ENCODE assay signal across 20 cellular contexts in the genomic region with DNA sequence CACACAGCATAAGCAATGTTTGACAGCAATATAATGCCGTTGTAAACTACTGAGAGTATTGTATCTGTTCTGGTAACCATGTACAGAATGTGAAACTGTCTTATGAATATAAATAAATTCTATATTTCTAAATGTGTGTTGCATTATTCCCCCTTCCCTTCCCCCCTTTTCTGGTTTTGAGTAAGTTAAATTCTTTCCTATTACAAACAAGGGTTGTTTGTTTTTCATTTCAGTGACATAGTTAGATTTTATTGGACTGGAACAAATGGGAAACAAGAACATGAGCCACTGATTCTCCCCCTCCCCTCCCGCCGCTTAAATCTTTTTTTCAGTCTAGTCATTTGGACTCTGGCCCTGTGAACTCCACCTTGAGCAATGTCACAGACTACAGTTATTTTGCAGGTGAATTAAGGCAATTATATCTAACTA.
DNase-seq lines count a peak whose midpoint lies in the region; ATAC-seq and TF ChIP-seq lines count a peak whose summit lies in the region.
"Had no signal": no experiment of that assay in that cellular context is flagged by ENCODE, and none has a peak within 500 bp of the region (broad histone marks: within the 10 kb centered on the region; RNA-seq: fewer than 3 reads in every experiment).

No MANE protein-coding gene starts in this region.

- POLR2A ChIA-PET in CD8-positive, alpha-beta T cell (lab: Charles Lee): no interaction called here

- H3K9ac ChIP-seq in SK-N-MC (ENCODE audit: insufficient read length) (no peak overlapping the region), muscle layer of colon (ENCODE audit: low read length) (no peak overlapping the region)
- H3K9ac ChIP-seq: SK-N-SH had no signal

- no peaks in the 10 kb centered on the region for H3K36me3 Mint-ChIP-seq in CD8-positive, alpha-beta T cell
- no peaks in the 10 kb centered on the region for H3K36me3 Mint-ChIP-seq in activated T-cell treated with anti-CD3 and anti-CD28 coated beads, Interleukin-2, amount 50 U/mL, for 24 hours (ENCODE audit: low read depth)
- no peaks in the 10 kb centered on the region for H3K36me3 Mint-ChIP-seq in progenitor cell of endocrine pancreas (ENCODE audit: insufficient read depth)
- H3K36me3 Mint-ChIP-seq: naive B cell had no signal

- H3K36me3 ChIP-seq in SK-N-MC (ENCODE audit: insufficient read depth, low read length) (0 out of 2 replicates have a peak, but pooled peaks cover 3% of the 10 kb centered on the region), muscle layer of colon (ENCODE audit: insufficient read depth, low read length) (no peaks in the 10 kb centered on the region)
- H3K36me3 ChIP-seq in CD8-positive, alpha-beta T cell (ENCODE audit: insufficient read depth, low read length): no peaks in the 10 kb centered on the region
- H3K36me3 ChIP-seq: breast epithelium, gastroesophageal sphincter, upper lobe of right lung had no signal

- peaks cover 7% of the 10 kb centered on the region for H3K27me3 Mint-ChIP-seq in CD8-positive, alpha-beta T cell (ENCODE audit: low read depth)
- H3K27me3 Mint-ChIP-seq in activated T-cell treated with anti-CD3 and anti-CD28 coated beads, Interleukin-2, amount 50 U/mL, for 24 hours: peaks cover 6% of the 10 kb centered on the region
- H3K27me3 Mint-ChIP-seq in progenitor cell of endocrine pancreas: no peaks in the 10 kb centered on the region

- no peaks in the 10 kb centered on the region for H3K4me1 Mint-ChIP-seq in CD8-positive, alpha-beta T cell (ENCODE audit: low read depth)
- H3K4me1 Mint-ChIP-seq in activated T-cell treated with anti-CD3 and anti-CD28 coated beads, Interleukin-2, amount 50 U/mL, for 24 hours (ENCODE audit: low read depth): no peaks in the 10 kb centered on the region
- peaks cover 26% of the 10 kb centered on the region for H3K4me1 Mint-ChIP-seq in progenitor cell of endocrine pancreas (ENCODE audit: low read depth)
- H3K4me1 Mint-ChIP-seq: naive B cell had no signal

- CTCF ChIA-PET in CD8-positive, alpha-beta T cell (lab: Charles Lee): no interaction called here

- no peak overlapping the region for H3K4me3 ChIP-seq in SK-N-MC
- H3K4me3 ChIP-seq in muscle layer of colon (ENCODE audit: low read depth in 1 of 2, low read length in 2 of 2): no peak overlapping the region
- H3K4me3 ChIP-seq in CD8-positive, alpha-beta T cell (ENCODE audit: low read depth, low read length): no peak overlapping the region
- H3K4me3 ChIP-seq: breast epithelium, gastroesophageal sphincter, upper lobe of right lung had no signal

- peak; percentile 70 for ATAC-seq in GM18511 (IDR thresholded peaks at IDR 0.05; ENCODE audit: unreplicated experiment)
- peak; percentile 35 for ATAC-seq in HG02798 (IDR thresholded peaks at IDR 0.05; ENCODE audit: poor library complexity, unreplicated experiment)
- no peak for ATAC-seq in CD8-positive, alpha-beta T cell
- ATAC-seq: gastroesophageal sphincter, upper lobe of right lung had no signal

- no peak overlapping the region for H3K4me3 Mint-ChIP-seq in CD8-positive, alpha-beta T cell
- no peak overlapping the region for H3K4me3 Mint-ChIP-seq in activated T-cell treated with anti-CD3 and anti-CD28 coated beads, Interleukin-2, amount 50 U/mL, for 24 hours
- H3K4me3 Mint-ChIP-seq in progenitor cell of endocrine pancreas (ENCODE audit: low read depth): no peak overlapping the region
- H3K4me3 Mint-ChIP-seq: naive B cell had no signal

- intact Hi-C loops in CD8-positive, alpha-beta T cell (cut with DNase I, micrococcal nuclease): no loop called here

- DNase-seq in SK-N-MC (ENCODE audit: low read depth, low spot score) (no peak), progenitor cell of endocrine pancreas (ENCODE audit: low spot score, unreplicated experiment) (no peak)
- DNase-seq in activated T-cell treated with anti-CD3 and anti-CD28 coated beads, Interleukin-2, amount 50 U/mL, for 48 hours: no peak
- DNase-seq in CD8-positive, alpha-beta T cell: no peak
- DNase-seq in activated T-cell treated with anti-CD3 and anti-CD28 coated beads, Interleukin-2, amount 50 U/mL, for 24 hours: no peak
- DNase-seq: activated naive CD4-positive, alpha-beta T cell treated with Interleukin-2 at 50 U/mL for 16 hours; DMS79 treated with DMSO at 0.1 percent for 48 hours; H7; MV-4-11; naive B cell; NCI-H2171; retina; SK-N-SH; stimulated activated CD4-positive, alpha-beta T cell treated with anti-CD3 and anti-CD28 coated beads, Interleukin-4, amount 100 ng/mL, for 1 hour; upper lobe of right lung had no signal

- H3K9me3 Mint-ChIP-seq in CD8-positive, alpha-beta T cell: peaks cover 2% of the 10 kb centered on the region
- H3K9me3 Mint-ChIP-seq in activated T-cell treated with anti-CD3 and anti-CD28 coated beads, Interleukin-2, amount 50 U/mL, for 24 hours: no peaks in the 10 kb centered on the region
- H3K9me3 Mint-ChIP-seq in progenitor cell of endocrine pancreas (ENCODE audit: low read depth): no peaks in the 10 kb centered on the region

- no peaks in the 10 kb centered on the region for H3K27me3 ChIP-seq in muscle layer of colon (ENCODE audit: control insufficient read depth in 1 of 2, insufficient read depth in 2 of 2, low read length in 2 of 2)
- H3K27me3 ChIP-seq in CD8-positive, alpha-beta T cell (ENCODE audit: insufficient read depth, low read length): no peaks in the 10 kb centered on the region
- H3K27me3 ChIP-seq: breast epithelium, gastroesophageal sphincter, upper lobe of right lung had no signal

- peaks cover 5% of the 10 kb centered on the region for H3K4me1 ChIP-seq in muscle layer of colon (ENCODE audit: insufficient read depth, low read length)
- no peaks in the 10 kb centered on the region for H3K4me1 ChIP-seq in CD8-positive, alpha-beta T cell (ENCODE audit: insufficient read depth, low read length)
- H3K4me1 ChIP-seq: breast epithelium, upper lobe of right lung had no signal

- H3K9me3 ChIP-seq in SK-N-MC (ENCODE audit: low read depth, low read length) (no peaks in the 10 kb centered on the region), muscle layer of colon (ENCODE audit: low read length) (no peaks in the 10 kb centered on the region)
- H3K9me3 ChIP-seq in CD8-positive, alpha-beta T cell (ENCODE audit: low read length): no peaks in the 10 kb centered on the region
- H3K9me3 ChIP-seq: breast epithelium, gastroesophageal sphincter, SK-N-SH, upper lobe of right lung had no signal

- peak overlapping the region; percentile 27; the same call in 1 of the 2 replicates for H3K27ac ChIP-seq in SK-N-MC
- H3K27ac ChIP-seq in muscle layer of colon (ENCODE audit: low read depth, low read length): peak overlapping the region; percentile 21
- H3K27ac ChIP-seq in CD8-positive, alpha-beta T cell (ENCODE audit: low read depth, low read length): no peak overlapping the region
- H3K27ac ChIP-seq: breast epithelium, gastroesophageal sphincter, upper lobe of right lung had no signal

- TF ChIP-seq CTCF in CD8-positive, alpha-beta T cell (IDR thresholded peaks at IDR 0.05): no peak
- TF ChIP-seq CTCF in progenitor cell of endocrine pancreas (IDR thresholded peaks at IDR 0.05; ENCODE audit: unreplicated experiment): no peak

- no peak overlapping the region for H3K27ac Mint-ChIP-seq in CD8-positive, alpha-beta T cell
- H3K27ac Mint-ChIP-seq in activated T-cell treated with anti-CD3 and anti-CD28 coated beads, Interleukin-2, amount 50 U/mL, for 24 hours: no peak overlapping the region
- H3K27ac Mint-ChIP-seq in progenitor cell of endocrine pancreas: no peak overlapping the region
- H3K27ac Mint-ChIP-seq: naive B cell had no signal
